36 cellular contexts compared by ENCODE assay signal in the genomic region with DNA sequence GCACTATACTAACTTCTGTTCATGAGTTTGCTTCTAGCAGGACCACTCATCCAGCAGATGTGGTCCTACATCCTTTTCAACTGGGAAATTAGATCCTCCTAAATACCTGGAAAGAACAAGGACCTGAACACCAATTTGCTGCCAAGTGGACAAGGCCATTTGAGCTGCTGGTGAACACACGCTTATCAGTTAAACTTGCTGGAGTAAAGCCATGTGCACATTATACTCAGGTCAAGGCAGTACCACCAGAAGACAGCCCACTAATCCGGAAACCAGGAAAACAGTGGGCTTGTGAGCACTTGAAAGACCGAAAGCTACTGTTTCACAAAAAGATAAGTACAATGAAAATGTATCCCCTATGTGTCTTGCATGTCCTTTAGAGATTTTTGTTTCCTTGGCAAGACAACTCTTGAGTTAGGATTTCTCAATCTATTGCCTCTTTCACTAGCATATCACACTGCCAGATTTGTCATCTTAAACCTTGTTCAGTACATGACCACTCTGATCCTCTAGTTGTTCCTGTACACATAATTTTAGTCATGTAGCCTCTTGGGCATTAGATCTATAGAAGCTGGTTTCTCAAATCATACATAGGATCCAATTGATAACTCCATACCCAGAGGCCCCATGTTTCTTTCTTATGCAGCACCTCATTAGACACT. TPM values are rescaled to one million over a fixed set of nuclear protein-coding genes. Genes with fewer than 3 reads are reported as not detected.
"Had no signal": no experiment of that assay in that cellular context is flagged by ENCODE, and none has a peak within 500 bp of the region (broad histone marks: within the 10 kb centered on the region; RNA-seq: fewer than 3 reads in every experiment).

No MANE protein-coding gene starts in this region.

- H3K4me1 ChIP-seq: adrenal gland, gastrocnemius medialis, parathyroid adenoma had no signal

- FAIRE-seq: keratinocyte, urothelium cell line had no signal

- H3K4me3 ChIP-seq: adrenal gland, coronary artery, dorsolateral prefrontal cortex, esophagus squamous epithelium, gastrocnemius medialis, thoracic aorta had no signal

- H3K9me3 ChIP-seq: gastrocnemius medialis had no signal

- ATAC-seq: activated CD4-positive, CD25-positive, alpha-beta regulatory T cell treated with anti-CD3 and anti-CD28 coated beads, Interleukin-2, amount 50 U/mL, for 24 hours; gastrocnemius medialis; left cardiac atrium; naive thymus-derived CD4-positive, alpha-beta T cell; right cardiac atrium; stimulated activated naive CD8-positive, alpha-beta T cell treated with anti-CD3 and anti-CD28 coated beads, Interleukin-15, Interleukin-2, amounts not matched to agents 100 U/mL and 50 U/mL, for 24 hours had no signal

- H3K27me3 ChIP-seq: adrenal gland had no signal

- H3K27ac ChIP-seq: adrenal gland, coronary artery, dorsolateral prefrontal cortex, gastrocnemius medialis, parathyroid adenoma, thoracic aorta had no signal

- H3K36me3 ChIP-seq: adrenal gland, esophagus squamous epithelium, gastrocnemius medialis, thoracic aorta, WERI-Rb-1 had no signal

- DNase-seq: activated CD4-positive, alpha-beta memory T cell treated with anti-CD3 and anti-CD28 coated beads for 36 hours; activated CD4-positive, alpha-beta T cell treated with anti-CD3 and anti-CD28 coated beads, Interleukin-2, amount 10 ng/mL, durations not matched to agents 24 days and 14 days; activated CD8-positive, alpha-beta memory T cell treated with anti-CD3 and anti-CD28 coated beads, Interleukin-2, amount 50 U/mL, for 4 hours; activated effector memory CD4-positive, alpha-beta T cell treated with anti-CD3 and anti-CD28 coated beads, Interleukin-2, amount 50 U/mL, for 16 hours; activated naive CD4-positive, alpha-beta T cell treated with anti-CD3 and anti-CD28 coated beads for 36 hours; activated naive CD8-positive, alpha-beta T cell treated with anti-CD3 and anti-CD28 coated beads for 36 hours; activated T-cell treated with anti-CD3 and anti-CD28 coated beads, Interleukin-2, amount 50 U/mL, for 1 hour; dorsolateral prefrontal cortex; effector memory CD4-positive, alpha-beta T cell; esophagus squamous epithelium; gastrocnemius medialis; glutamatergic neuron; left cardiac atrium; midbrain; naive thymus-derived CD4-positive, alpha-beta T cell; right cardiac atrium; stimulated activated CD4-positive, alpha-beta T cell treated with anti-CD3 and anti-CD28 coated beads, Interleukin-2, amount 100 ng/mL, for 48 hours; stimulated activated naive CD8-positive, alpha-beta T cell treated with anti-CD3 and anti-CD28 coated beads, Interleukin-15, Interleukin-2, amounts not matched to agents 100 U/mL and 50 U/mL, for 24 hours; trophoblast cell had no signal

RNA-seq across cellular contexts. Expression of a gene that starts 4.5 kb away (rescaled TPM):
- total RNA-seq: activated CD4-positive, alpha-beta memory T cell treated with anti-CD3 and anti-CD28 coated beads for 36 hours; activated CD4-positive, alpha-beta T cell treated with anti-CD3 and anti-CD28 coated beads, Interleukin-2, amount 10 ng/mL, durations not matched to agents 24 days and 14 days; activated CD8-positive, alpha-beta memory T cell treated with anti-CD3 and anti-CD28 coated beads for 36 hours; activated naive CD4-positive, alpha-beta T cell treated with anti-CD3 and anti-CD28 coated beads for 36 hours; activated naive CD8-positive, alpha-beta T cell treated with anti-CD3 and anti-CD28 coated beads for 36 hours; activated T-helper 1 cell treated with anti-CD3 and anti-CD28 coated beads, Interleukin-12 subunit alpha, Interleukin-12 subunit beta, Interleukin-2, Interleukin-4 antibody, amounts not matched to agents 30 ng/mL and 10 ng/mL and 1 ng/mL, durations not matched to agents 14 hours and 24 hours and 36 hours; aorta; cardiac septum; cerebellum; left cardiac atrium; naive thymus-derived CD4-positive, alpha-beta T cell; pulmonary artery endothelial cell; subcutaneous adipose tissue; T-helper 1 cell treated with Interleukin-12 subunit alpha and Interleukin-12 subunit beta and Interleukin-4 antibody, amounts not matched to agents 30 ng/mL and 1 ng/mL, for 36 hours; thoracic aorta had no signal

RNA-seq across cellular contexts. Expression of a gene that starts 18.8 kb away (rescaled TPM):
- total RNA-seq: activated CD4-positive, alpha-beta T cell treated with anti-CD3 and anti-CD28 coated beads, Interleukin-2, amount 10 ng/mL, durations not matched to agents 24 days and 14 days; T-helper 1 cell treated with Interleukin-12 subunit alpha and Interleukin-12 subunit beta and Interleukin-4 antibody, amounts not matched to agents 30 ng/mL and 1 ng/mL, for 36 hours had no signal

RNA-seq across cellular contexts. Expression of a gene that starts 25.7 kb away (rescaled TPM):
- total RNA-seq: activated CD4-positive, alpha-beta memory T cell treated with anti-CD3 and anti-CD28 coated beads for 36 hours; activated CD4-positive, alpha-beta T cell treated with anti-CD3 and anti-CD28 coated beads, Interleukin-2, amount 10 ng/mL, durations not matched to agents 24 days and 14 days; activated CD8-positive, alpha-beta memory T cell treated with anti-CD3 and anti-CD28 coated beads for 36 hours; activated naive CD4-positive, alpha-beta T cell treated with anti-CD3 and anti-CD28 coated beads for 36 hours; activated naive CD8-positive, alpha-beta T cell treated with anti-CD3 and anti-CD28 coated beads for 36 hours; activated T-helper 1 cell treated with anti-CD3 and anti-CD28 coated beads, Interleukin-12 subunit alpha, Interleukin-12 subunit beta, Interleukin-2, Interleukin-4 antibody, amounts not matched to agents 30 ng/mL and 10 ng/mL and 1 ng/mL, durations not matched to agents 14 hours and 24 hours and 36 hours; adrenal gland; aorta; cardiac septum; cerebellum; esophagus squamous epithelium; gastrocnemius medialis; left cardiac atrium; lower leg skin; right cardiac atrium; subcutaneous adipose tissue; T-helper 1 cell treated with Interleukin-12 subunit alpha and Interleukin-12 subunit beta and Interleukin-4 antibody, amounts not matched to agents 30 ng/mL and 1 ng/mL, for 36 hours; thoracic aorta had no signal

RNA-seq across cellular contexts. Expression of a gene that starts 43.2 kb away (rescaled TPM):
- total RNA-seq: activated CD4-positive, alpha-beta T cell treated with anti-CD3 and anti-CD28 coated beads, Interleukin-2, amount 10 ng/mL, durations not matched to agents 24 days and 14 days; activated CD8-positive, alpha-beta memory T cell treated with anti-CD3 and anti-CD28 coated beads for 36 hours; activated naive CD4-positive, alpha-beta T cell treated with anti-CD3 and anti-CD28 coated beads for 36 hours; activated T-helper 1 cell treated with anti-CD3 and anti-CD28 coated beads, Interleukin-12 subunit alpha, Interleukin-12 subunit beta, Interleukin-2, Interleukin-4 antibody, amounts not matched to agents 30 ng/mL and 10 ng/mL and 1 ng/mL, durations not matched to agents 14 hours and 24 hours and 36 hours; aorta; cardiac septum; left cardiac atrium; naive thymus-derived CD4-positive, alpha-beta T cell; pulmonary artery endothelial cell; right cardiac atrium; subcutaneous adipose tissue; T-helper 1 cell treated with Interleukin-12 subunit alpha and Interleukin-12 subunit beta and Interleukin-4 antibody, amounts not matched to agents 30 ng/mL and 1 ng/mL, for 36 hours; thoracic aorta had no signal
